28 cellular contexts compared by ENCODE assay signal in the genomic region with DNA sequence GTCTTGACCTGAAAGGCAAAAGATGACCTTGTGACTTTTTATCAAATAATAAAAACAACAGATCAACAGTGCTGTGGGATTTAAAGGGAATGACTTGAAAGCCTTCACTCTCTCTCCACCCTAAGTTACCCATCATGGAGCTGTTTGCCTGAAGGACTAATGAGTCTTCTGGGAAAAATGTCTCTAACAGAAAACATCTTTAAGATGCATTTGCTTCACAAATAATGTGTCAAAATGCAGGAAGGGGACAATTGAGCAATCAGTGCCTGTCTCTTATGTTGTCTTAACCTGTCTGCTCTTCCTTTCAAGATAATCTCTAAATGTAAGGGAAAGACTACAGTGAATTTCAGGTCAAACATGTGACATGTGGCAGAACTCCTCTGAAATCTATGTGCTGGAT.
"Had no signal": no experiment of that assay in that cellular context is flagged by ENCODE, and none has a peak within 500 bp of the region (broad histone marks: within the 10 kb centered on the region; RNA-seq: fewer than 3 reads in every experiment).

No MANE protein-coding gene starts in this region.

- DNase-seq: stimulated activated CD4-positive, alpha-beta T cell treated with anti-CD3 and anti-CD28 coated beads, Interleukin-2, amount 100 ng/mL, for 48 hours; stimulated activated CD4-positive, alpha-beta T cell treated with anti-CD3 and anti-CD28 coated beads, Interleukin-4, amount 100 ng/mL, for 1 hour; stimulated activated CD4-positive, alpha-beta T cell treated with anti-CD3 and anti-CD28 coated beads, Interleukin-4, amount 100 ng/mL, for 24 hours; stimulated activated CD4-positive, alpha-beta T cell treated with anti-CD3 and anti-CD28 coated beads, Interleukin-4, amount 100 ng/mL, for 4 hours; stimulated activated CD8-positive, alpha-beta memory T cell treated with anti-CD3 and anti-CD28 coated beads, Interleukin-4, amount 100 ng/mL, for 48 hours; stimulated activated naive B cell treated with anti-CD40 and anti-IgM and Interleukin-4, amounts not matched to agents 10 μg/mL and 1 μg/mL and 100 μg/mL, for 72 hours; stimulated activated naive CD4-positive, alpha-beta T cell; stimulated activated naive CD4-positive, alpha-beta T cell treated with Interleukin-2 at 50 U/mL for 16 hours; stimulated activated naive CD8-positive, alpha-beta T cell treated with anti-CD3 and anti-CD28 coated beads, Interleukin-15, amount 100 ng/mL, for 72 hours; stimulated activated naive CD8-positive, alpha-beta T cell treated with anti-CD3 and anti-CD28 coated beads, Interleukin-15, Interleukin-2, amounts not matched to agents 100 U/mL and 50 U/mL, for 24 hours; stomach; substantia nigra; testis; thyroid gland; tibial artery; transverse colon; upper lobe of left lung; upper lobe of right lung; uterus had no signal

- H3K36me3 Mint-ChIP-seq: stimulated activated effector memory CD8-positive, alpha-beta T cell treated with anti-CD3 and anti-CD28 coated beads, Interleukin-12 subunit alpha, Interleukin-12 subunit beta, amount 100 ng/mL, for 72 hours; stimulated activated memory B cell treated with anti-CD40 and anti-IgM and Interleukin-4, amounts not matched to agents 10 μg/mL and 1 μg/mL and 100 μg/mL, for 72 hours; stimulated activated naive B cell treated with anti-CD40 and anti-IgM and Interleukin-4, amounts not matched to agents 10 μg/mL and 1 μg/mL and 100 μg/mL, for 72 hours; type B pancreatic cell had no signal

- H3K4me3 ChIP-seq: stomach, suprapubic skin, testis, thoracic aorta, thyroid gland, tibial artery, tibial nerve, transverse colon, upper lobe of left lung, upper lobe of right lung, uterus, vagina had no signal

- H3K4me3 Mint-ChIP-seq: stimulated activated effector memory CD8-positive, alpha-beta T cell treated with anti-CD3 and anti-CD28 coated beads, Interleukin-12 subunit alpha, Interleukin-12 subunit beta, amount 100 ng/mL, for 72 hours; stimulated activated memory B cell treated with anti-CD40 and anti-IgM and Interleukin-4, amounts not matched to agents 10 μg/mL and 1 μg/mL and 100 μg/mL, for 72 hours; stimulated activated naive B cell treated with anti-CD40 and anti-IgM and Interleukin-4, amounts not matched to agents 10 μg/mL and 1 μg/mL and 100 μg/mL, for 72 hours; stimulated activated naive CD8-positive, alpha-beta T cell treated with anti-CD3 and anti-CD28 coated beads, Interleukin-15, amount 100 ng/mL, for 72 hours; stimulated activated naive CD8-positive, alpha-beta T cell treated with anti-CD3 and anti-CD28 coated beads, Interleukin-15, Interleukin-2, amounts not matched to agents 100 ng/mL and 50 ng/mL, for 24 hours; type B pancreatic cell had no signal

- ATAC-seq: stimulated activated effector memory CD8-positive, alpha-beta T cell treated with anti-CD3 and anti-CD28 coated beads, Interleukin-12 subunit alpha, Interleukin-12 subunit beta, amount 100 ng/mL, for 72 hours; stimulated activated memory B cell treated with anti-CD40 and anti-IgM and Interleukin-4, amounts not matched to agents 10 μg/mL and 1 μg/mL and 100 μg/mL, for 72 hours; stimulated activated naive B cell treated with anti-CD40 and anti-IgM and Interleukin-4, amounts not matched to agents 10 μg/mL and 1 μg/mL and 100 μg/mL, for 72 hours; stimulated activated naive CD8-positive, alpha-beta T cell treated with anti-CD3 and anti-CD28 coated beads, Interleukin-15, amount 100 ng/mL, for 72 hours; stimulated activated naive CD8-positive, alpha-beta T cell treated with anti-CD3 and anti-CD28 coated beads, Interleukin-15, Interleukin-2, amounts not matched to agents 100 U/mL and 50 U/mL, for 24 hours; upper lobe of right lung had no signal

- H3K27me3 Mint-ChIP-seq: stimulated activated memory B cell treated with anti-CD40 and anti-IgM and Interleukin-4, amounts not matched to agents 10 μg/mL and 1 μg/mL and 100 μg/mL, for 72 hours; stimulated activated naive B cell treated with anti-CD40 and anti-IgM and Interleukin-4, amounts not matched to agents 10 μg/mL and 1 μg/mL and 100 μg/mL, for 72 hours; stimulated activated naive CD8-positive, alpha-beta T cell treated with anti-CD3 and anti-CD28 coated beads, Interleukin-15, amount 100 ng/mL, for 72 hours; stimulated activated naive CD8-positive, alpha-beta T cell treated with anti-CD3 and anti-CD28 coated beads, Interleukin-15, Interleukin-2, amounts not matched to agents 100 ng/mL and 50 ng/mL, for 24 hours; type B pancreatic cell had no signal

- H3K4me1 ChIP-seq: stomach, suprapubic skin, testis, thyroid gland, tibial artery, tibial nerve, transverse colon, upper lobe of left lung, upper lobe of right lung, uterus, vagina had no signal

- H3K9me3 Mint-ChIP-seq: type B pancreatic cell had no signal

- H3K36me3 ChIP-seq: stomach, suprapubic skin, thoracic aorta, thyroid gland, tibial artery, tibial nerve, transverse colon, upper lobe of left lung, upper lobe of right lung, uterus, vagina had no signal

- H3K4me1 Mint-ChIP-seq: stimulated activated effector memory CD8-positive, alpha-beta T cell treated with anti-CD3 and anti-CD28 coated beads, Interleukin-12 subunit alpha, Interleukin-12 subunit beta, amount 100 ng/mL, for 72 hours; stimulated activated memory B cell treated with anti-CD40 and anti-IgM and Interleukin-4, amounts not matched to agents 10 μg/mL and 1 μg/mL and 100 μg/mL, for 72 hours; stimulated activated naive B cell treated with anti-CD40 and anti-IgM and Interleukin-4, amounts not matched to agents 10 μg/mL and 1 μg/mL and 100 μg/mL, for 72 hours; stimulated activated naive CD8-positive, alpha-beta T cell treated with anti-CD3 and anti-CD28 coated beads, Interleukin-15, amount 100 ng/mL, for 72 hours had no signal

- H3K27ac ChIP-seq: stomach, suprapubic skin, testis, thoracic aorta, thyroid gland, tibial artery, tibial nerve, transverse colon, upper lobe of left lung, upper lobe of right lung, uterus, vagina had no signal

- H3K9me3 ChIP-seq: stomach, suprapubic skin, testis, thoracic aorta, thyroid gland, tibial artery, tibial nerve, transverse colon, upper lobe of left lung, upper lobe of right lung, uterus, vagina had no signal

- FAIRE-seq: urothelium cell line had no signal

- H3K27me3 ChIP-seq: stomach, suprapubic skin, testis, thyroid gland, tibial artery, tibial nerve, transverse colon, upper lobe of left lung, upper lobe of right lung, vagina had no signal

- H3K27ac Mint-ChIP-seq: stimulated activated effector memory CD8-positive, alpha-beta T cell treated with anti-CD3 and anti-CD28 coated beads, Interleukin-12 subunit alpha, Interleukin-12 subunit beta, amount 100 ng/mL, for 72 hours; stimulated activated memory B cell treated with anti-CD40 and anti-IgM and Interleukin-4, amounts not matched to agents 10 μg/mL and 1 μg/mL and 100 μg/mL, for 72 hours; stimulated activated naive B cell treated with anti-CD40 and anti-IgM and Interleukin-4, amounts not matched to agents 10 μg/mL and 1 μg/mL and 100 μg/mL, for 72 hours; stimulated activated naive CD8-positive, alpha-beta T cell treated with anti-CD3 and anti-CD28 coated beads, Interleukin-15, amount 100 ng/mL, for 72 hours; stimulated activated naive CD8-positive, alpha-beta T cell treated with anti-CD3 and anti-CD28 coated beads, Interleukin-15, Interleukin-2, amounts not matched to agents 100 ng/mL and 50 ng/mL, for 24 hours; type B pancreatic cell had no signal
